Comparison of ENCODE assay signal across 8 cellular contexts in genomic region chr6:26122402-26122792, GRCh38. TPM values are rescaled to one million over a fixed set of nuclear protein-coding genes. Genes with fewer than 3 reads are reported as not detected.
DNase-seq lines count a peak whose midpoint lies in the region; ATAC-seq, FAIRE-seq and TF ChIP-seq lines count a peak whose summit lies in the region.

No MANE protein-coding gene starts in this region.

- DNase-seq in DMS53 treated with DMSO at 0.1 percent for 48 hours (lab: John Stamatoyannopoulos, UW; ENCODE audit: unreplicated experiment) (peak; percentile 52), NCI-H510A (lab: John Stamatoyannopoulos, UW) (peak; percentile 2), body of pancreas (peak in 1 of 4 donors; percentile 16), GM19238 (ENCODE audit: insufficient read length, low spot score) (no peak), HTR-8/SVneo (ENCODE audit: insufficient read length, low spot score) (no peak), AML-193 (lab: John Stamatoyannopoulos, UW) (no peak)
- DNase-seq in stimulated activated naive CD4-positive, alpha-beta T cell (lab: John Stamatoyannopoulos, UW) = no peak

- H3K27me3 ChIP-seq in body of pancreas = no peaks in the 10 kb centered on the region

- FAIRE-seq in HTR-8/SVneo (lab: Jason Lieb, UNC) = no peak

- H3K4me1 ChIP-seq in body of pancreas (peaks cover 16% of the 10 kb centered on the region), mesodermal cell (ENCODE audit: control insufficient read depth, insufficient read depth, low read length, poor library complexity, severe bottlenecking) (peaks cover 4% of the 10 kb centered on the region)

- TF ChIP-seq POLR2A in body of pancreas (IDR thresholded peaks at IDR 0.05) = no peak

- no peak for ATAC-seq in body of pancreas

- H3K27ac ChIP-seq in body of pancreas = peak overlapping the region; percentile 95 to 98 (median 97)
- peak overlapping the region; percentile 97 for H3K27ac ChIP-seq in mesodermal cell (ENCODE audit: low read depth, low read length, severe bottlenecking)

- H3K4me3 ChIP-seq in body of pancreas (no peak overlapping the region), mesodermal cell (ENCODE audit: extremely low read depth, insufficient read depth, low read length, poor library complexity, severe bottlenecking) (peak overlapping the region; percentile 89)

- H3K9me3 ChIP-seq in body of pancreas (no peaks in the 10 kb centered on the region), mesodermal cell (ENCODE audit: control insufficient read depth, low read length) (no peaks in the 10 kb centered on the region)

- H3K36me3 ChIP-seq in body of pancreas (replicated peaks in 1 of 2; ENCODE audit: insufficient read depth in 1 of 2, low read depth in 2 of 2) (no peaks in the 10 kb centered on the region), mesodermal cell (ENCODE audit: control insufficient read depth, insufficient read depth, low read length) (no peaks in the 10 kb centered on the region)

- intact Hi-C loops in body of pancreas (cut with DNase I) = no loop called here

- WGBS in body of pancreas, 2 donors = 55 to 65% methylated on average over 6 of the region's 6 CpGs
- 38% methylated on average over 3 of the region's 6 CpGs for WGBS in mesodermal cell (ENCODE audit: insufficient coverage in 2 of 2), 2 experiments

- TF ChIP-seq CTCF in body of pancreas (IDR thresholded peaks at IDR 0.05) = no peak

RNA-seq across cellular contexts. Expression of gene HFE, which starts 35.2 kb away (rescaled TPM):
- 1 to 10 TPM; 2.0 to 5.4 TPM for total RNA-seq in body of pancreas
- 1.3 TPM for polyA plus RNA-seq in mesodermal cell (2013, experiment 1 of 2)
- polyA plus RNA-seq in mesodermal cell (2013, experiment 2 of 2) = 0.96 TPM

Comparison
In these comparisons a context has a peak if more than half of its experiments do, and no peak if none do; other contexts are left out.
1. DNase-seq: peak in DMS53 treated with DMSO at 0.1 percent for 48 hours (single experiment) and NCI-H510A (single experiment); none in GM19238 (single experiment), HTR-8/SVneo (single experiment), stimulated activated naive CD4-positive, alpha-beta T cell (0 of 6) and AML-193 (0 of 2).